In genomic region chr5:115309751-115310370, GRCh38 we compare ENCODE assay signal across 10 cellular contexts.
DNase-seq lines count a peak whose midpoint lies in the region; ATAC-seq and TF ChIP-seq lines count a peak whose summit lies in the region.
"Had no signal": no experiment of that assay in that cellular context is flagged by ENCODE, and none has a peak within 500 bp of the region (broad histone marks: within the 10 kb centered on the region; RNA-seq: fewer than 3 reads in every experiment).

No MANE protein-coding gene starts in this region.

- H3K4me1 ChIP-seq in effector memory CD4-positive, alpha-beta T cell (ENCODE audit: control insufficient read depth, insufficient read depth, low read length, poor library complexity, severe bottlenecking): no peaks in the 10 kb centered on the region
- H3K4me1 ChIP-seq: HAP-1 had no signal

- peak; percentile 73 for ATAC-seq in GM19395 (IDR thresholded peaks at IDR 0.05; ENCODE audit: unreplicated experiment)
- peak; percentile 57 for ATAC-seq in memory B cell (ENCODE audit: low read depth)

- no peaks in the 10 kb centered on the region for H3K9me3 Mint-ChIP-seq in memory B cell
- H3K9me3 Mint-ChIP-seq: dendritic cell treated with granulocyte-macrophage colony-stimulating factor and Interleukin-4, amounts not matched to agents 40 ng/mL and 50 ng/mL, for 4 days had no signal

- no peaks in the 10 kb centered on the region for H3K27me3 Mint-ChIP-seq in memory B cell

- TF ChIP-seq CTCF in AG09319 (IDR thresholded peaks at IDR 0.05; ENCODE audit: low read depth, low read length) (peak; percentile 46), choroid plexus epithelial cell (conservative IDR thresholded peaks at IDR 0.05; ENCODE audit: low read depth, low read length) (peak; percentile 49)

- H3K36me3 Mint-ChIP-seq in memory B cell: no peaks in the 10 kb centered on the region

- H3K9me3 ChIP-seq in effector memory CD4-positive, alpha-beta T cell (ENCODE audit: control insufficient read depth, low read length): no peaks in the 10 kb centered on the region
- H3K9me3 ChIP-seq: HAP-1 had no signal

- no peak overlapping the region for H3K27ac Mint-ChIP-seq in memory B cell
- H3K27ac Mint-ChIP-seq: dendritic cell treated with granulocyte-macrophage colony-stimulating factor and Interleukin-4, amounts not matched to agents 40 ng/mL and 50 ng/mL, for 4 days had no signal

- DNase-seq in AG09319 (ENCODE audit: extremely low read depth, low read depth): peak; percentile 12
- peak; percentile 41 for DNase-seq in NCI-H345 treated with DMSO at 0.1 percent for 48 hours (lab: John Stamatoyannopoulos, UW; ENCODE audit: unreplicated experiment)
- peak; percentile 73 for DNase-seq in choroid plexus epithelial cell (ENCODE audit: low read depth)
- DNase-seq in memory B cell (ENCODE audit: low spot score in 2 of 2): peak in 1 of 2 donors; percentile 39
- no peak for DNase-seq in activated CD4-positive, alpha-beta T cell treated with anti-CD3 and anti-CD28 coated beads for 1 hour
- DNase-seq in effector memory CD4-positive, alpha-beta T cell: no peak
- no peak for DNase-seq in stimulated activated CD4-positive, alpha-beta T cell treated with anti-CD3 and anti-CD28 coated beads, Interleukin-4, amount 100 ng/mL, for 24 hours

- no peaks in the 10 kb centered on the region for H3K36me3 ChIP-seq in effector memory CD4-positive, alpha-beta T cell (ENCODE audit: control insufficient read depth, insufficient read depth, low read length)
- H3K36me3 ChIP-seq: HAP-1 had no signal

- no peaks in the 10 kb centered on the region for H3K4me1 Mint-ChIP-seq in memory B cell

- no peak overlapping the region for H3K4me3 ChIP-seq in choroid plexus epithelial cell (ENCODE audit: low read depth, low read length)
- no peak overlapping the region for H3K4me3 ChIP-seq in effector memory CD4-positive, alpha-beta T cell (ENCODE audit: insufficient read depth, low read depth, low read length, poor library complexity, severe bottlenecking)
- H3K4me3 ChIP-seq: HAP-1 had no signal

- no peak overlapping the region for H3K27ac ChIP-seq in effector memory CD4-positive, alpha-beta T cell (ENCODE audit: insufficient read depth, low read length, poor library complexity, severe bottlenecking)

- no peaks in the 10 kb centered on the region for H3K27me3 ChIP-seq in effector memory CD4-positive, alpha-beta T cell (replicated peaks; ENCODE audit: control insufficient read depth, insufficient read depth, low read length, poor library complexity, severe bottlenecking)

- no peak overlapping the region for H3K4me3 Mint-ChIP-seq in memory B cell
- H3K4me3 Mint-ChIP-seq: dendritic cell treated with granulocyte-macrophage colony-stimulating factor and Interleukin-4, amounts not matched to agents 40 ng/mL and 50 ng/mL, for 4 days had no signal

Comparison
In these comparisons a context has a peak if more than half of its experiments do, and no peak if none do; other contexts are left out.
1. DNase-seq: peak in AG09319 (single experiment), NCI-H345 treated with DMSO at 0.1 percent for 48 hours (single experiment) and choroid plexus epithelial cell (single experiment); none in activated CD4-positive, alpha-beta T cell treated with anti-CD3 and anti-CD28 coated beads for 1 hour (single experiment), effector memory CD4-positive, alpha-beta T cell (0 of 3) and stimulated activated CD4-positive, alpha-beta T cell treated with anti-CD3 and anti-CD28 coated beads, Interleukin-4, amount 100 ng/mL, for 24 hours (single experiment).